ENCODE assay signal across 19 cellular contexts in the genomic region with DNA sequence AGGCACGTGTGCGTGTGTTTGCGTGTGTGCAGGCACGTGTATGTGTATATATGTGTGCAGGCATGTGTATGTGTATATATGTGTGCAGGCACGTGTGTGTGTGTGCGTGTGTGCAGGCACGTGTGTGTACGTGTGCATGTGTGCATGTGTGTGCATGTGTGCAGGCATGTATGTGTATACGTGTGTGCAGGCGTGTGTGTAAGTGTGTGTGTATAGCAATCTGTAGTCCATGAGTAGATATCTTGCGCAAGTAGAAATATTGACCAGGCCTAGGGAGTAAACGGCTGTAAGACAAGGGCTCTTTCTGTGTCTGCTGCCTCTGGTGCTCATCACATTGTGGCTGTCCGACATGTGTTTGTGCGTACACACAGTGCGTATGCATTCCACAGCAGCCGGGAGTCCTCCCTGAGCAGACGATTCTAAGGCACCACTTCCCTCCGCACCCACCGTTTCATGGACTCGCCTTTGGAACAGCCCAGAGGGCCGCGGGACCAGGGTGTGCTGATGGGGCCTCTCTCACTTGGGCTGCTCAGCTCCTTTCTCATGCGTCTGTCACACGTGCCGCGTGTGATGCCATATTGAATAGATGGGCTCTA.
DNase-seq lines count a peak whose midpoint lies in the region; ATAC-seq and TF ChIP-seq lines count a peak whose summit lies in the region.
"Had no signal": no experiment of that assay in that cellular context is flagged by ENCODE, and none has a peak within 500 bp of the region (broad histone marks: within the 10 kb centered on the region; RNA-seq: fewer than 3 reads in every experiment).

No MANE protein-coding gene starts in this region.

- no peaks in the 10 kb centered on the region for H3K4me1 ChIP-seq in RWPE2 (ENCODE audit: insufficient read depth, poor library complexity, severe bottlenecking)
- H3K4me1 ChIP-seq in osteoblast (ENCODE audit: insufficient read depth, low read length) = no peaks in the 10 kb centered on the region
- H3K4me1 ChIP-seq: HAP-1 had no signal

- no peaks in the 10 kb centered on the region for H3K79me2 ChIP-seq in osteoblast (ENCODE audit: insufficient read depth, low read length)

- H3K36me3 Mint-ChIP-seq in endothelial cell (ENCODE audit: low read depth, unreplicated experiment) = peaks cover 4% of the 10 kb centered on the region
- H3K36me3 Mint-ChIP-seq: CD8-positive, alpha-beta T cell had no signal

- DNase-seq in H7 (peak; percentile 32), RWPE2 (ENCODE audit: low spot score) (peak; percentile 4), endothelial cell (ENCODE audit: low spot score) (no peak), osteoblast (ENCODE audit: insufficient read length, low spot score, missing footprints) (peak; percentile 19), GM10266 (ENCODE audit: extremely low spot score) (no peak), glomerular visceral epithelial cell (ENCODE audit: extremely low spot score) (no peak), middle frontal gyrus (ENCODE audit: extremely low spot score, low spot score) (no peak), SIG-M5 treated with dmso at 0.1 percent for 504 hours (lab: John Stamatoyannopoulos, UW; ENCODE audit: unreplicated experiment) (no peak)
- DNase-seq: Calu3; CD8-positive, alpha-beta T cell; DMS79 treated with DMSO at 0.1 percent for 48 hours; GF-D8; GOT3; IMR-90 had no signal

- no peak overlapping the region for H2AFZ ChIP-seq in osteoblast (ENCODE audit: low read length)

- H3K27ac ChIP-seq in RWPE2 (ENCODE audit: poor library complexity, severe bottlenecking) (no peak overlapping the region), osteoblast (ENCODE audit: low read depth, low read length) (no peak overlapping the region)
- H3K27ac ChIP-seq: BLaER1 treated with 17β-estradiol and CSF1 and Interleukin-3, amounts not matched to agents 10 nM and 100 nM; HL-60 had no signal

- peak overlapping the region; percentile 11 for H3K27ac Mint-ChIP-seq in endothelial cell (ENCODE audit: unreplicated experiment)
- H3K27ac Mint-ChIP-seq: B cell; CD8-positive, alpha-beta T cell had no signal

- H3K4me3 Mint-ChIP-seq in endothelial cell (ENCODE audit: unreplicated experiment) = no peak overlapping the region
- H3K4me3 Mint-ChIP-seq: B cell; CD8-positive, alpha-beta T cell had no signal

- no peaks in the 10 kb centered on the region for H3K9me3 ChIP-seq in RWPE2 (ENCODE audit: severe bottlenecking)
- peaks cover under 1% of the 10 kb centered on the region for H3K9me3 ChIP-seq in osteoblast (ENCODE audit: low read depth, low read length)
- H3K9me3 ChIP-seq: BLaER1 treated with 17β-estradiol and CSF1 and Interleukin-3, amounts not matched to agents 10 nM and 100 nM; HAP-1 had no signal

- H3K36me3 ChIP-seq in H7 (replicated peaks; ENCODE audit: control insufficient read depth, insufficient read depth, low read length) (no peaks in the 10 kb centered on the region), RWPE2 (ENCODE audit: low read depth) (no peaks in the 10 kb centered on the region), osteoblast (ENCODE audit: insufficient read depth, low read length) (no peaks in the 10 kb centered on the region)
- H3K36me3 ChIP-seq: BLaER1 treated with 17β-estradiol and CSF1 and Interleukin-3, amounts not matched to agents 10 nM and 100 nM; HAP-1 had no signal

- H3K9me3 Mint-ChIP-seq in endothelial cell (ENCODE audit: unreplicated experiment) = no peaks in the 10 kb centered on the region
- H3K9me3 Mint-ChIP-seq: CD8-positive, alpha-beta T cell had no signal

- no peaks in the 10 kb centered on the region for H3K27me3 ChIP-seq in H7 (ENCODE audit: control insufficient read depth, insufficient read depth, low read length)
- no peaks in the 10 kb centered on the region for H3K27me3 ChIP-seq in RWPE2 (ENCODE audit: insufficient read depth, poor library complexity, severe bottlenecking)
- no peaks in the 10 kb centered on the region for H3K27me3 ChIP-seq in osteoblast (ENCODE audit: insufficient read depth, low read length)
- H3K27me3 ChIP-seq: BLaER1 treated with 17β-estradiol and CSF1 and Interleukin-3, amounts not matched to agents 10 nM and 100 nM had no signal

- no peak for TF ChIP-seq CTCF in RWPE2 (IDR thresholded peaks at IDR 0.05; ENCODE audit: poor library complexity, severe bottlenecking)
- TF ChIP-seq CTCF in endothelial cell (IDR thresholded peaks at IDR 0.05; ENCODE audit: unreplicated experiment) = no peak
- TF ChIP-seq CTCF in osteoblast (IDR thresholded peaks at IDR 0.05; ENCODE audit: extremely low read depth, low read depth, low read length) = no peak
- no peak for TF ChIP-seq CTCF in GM10266 (IDR thresholded peaks at IDR 0.05; ENCODE audit: control insufficient read depth, insufficient read depth, low read depth, missing control alignments)

- peaks cover 15% of the 10 kb centered on the region for H3K27me3 Mint-ChIP-seq in endothelial cell (ENCODE audit: unreplicated experiment)
- H3K27me3 Mint-ChIP-seq: B cell had no signal

- H3K4me3 ChIP-seq in H7 (ENCODE audit: insufficient read depth, low read depth, low read length) = no peak overlapping the region
- no peak overlapping the region for H3K4me3 ChIP-seq in RWPE2 (ENCODE audit: severe bottlenecking)
- H3K4me3 ChIP-seq in osteoblast (ENCODE audit: insufficient read depth, low read length) = no peak overlapping the region
- H3K4me3 ChIP-seq: BLaER1 treated with 17β-estradiol and CSF1 and Interleukin-3, amounts not matched to agents 10 nM and 100 nM; HAP-1; K562 had no signal

- H3K4me1 Mint-ChIP-seq in endothelial cell (ENCODE audit: unreplicated experiment) = peaks cover 8% of the 10 kb centered on the region
- H3K4me1 Mint-ChIP-seq: B cell had no signal

- ATAC-seq in RWPE2 (ENCODE audit: low read depth) = no peak
- ATAC-seq: CD8-positive, alpha-beta T cell; K562 had no signal

- no peak overlapping the region for H3K4me2 ChIP-seq in osteoblast (ENCODE audit: insufficient read depth, low read length)

- H4K20me1 ChIP-seq in osteoblast (ENCODE audit: insufficient read depth, low read length) = no peaks in the 10 kb centered on the region
- H4K20me1 ChIP-seq: BLaER1 treated with 17β-estradiol and CSF1 and Interleukin-3, amounts not matched to agents 10 nM and 100 nM had no signal

Comparison
In these comparisons a context has a peak if more than half of its experiments do, and no peak if none do; other contexts are left out.
1. DNase-seq: peak in H7 (single experiment), RWPE2 (single experiment) and osteoblast (single experiment); none in endothelial cell (single experiment), GM10266 (single experiment), glomerular visceral epithelial cell (single experiment), middle frontal gyrus (single experiment) and SIG-M5 treated with dmso at 0.1 percent for 504 hours (single experiment).